Comparison of ENCODE assay signal across 14 cellular contexts in genomic region chr10:132712291-132712690, GRCh38.
"Had no signal": no experiment of that assay in that cellular context is flagged by ENCODE, and none has a peak within 500 bp of the region (broad histone marks: within the 10 kb centered on the region; RNA-seq: fewer than 3 reads in every experiment).

No MANE protein-coding gene starts in this region.

- DNase-seq: activated CD4-positive, alpha-beta T cell treated with anti-CD3 and anti-CD28 coated beads for 1 hour; activated CD4-positive, alpha-beta T cell treated with anti-CD3 and anti-CD28 coated beads, Interleukin-2, amount 50 U/mL, for 48 hours; activated CD8-positive, alpha-beta memory T cell treated with anti-CD3 and anti-CD28 coated beads, Interleukin-2, amount 10 ng/mL, durations not matched to agents 7 days and 5 days; activated naive CD4-positive, alpha-beta T cell treated with anti-CD3 and anti-CD28 coated beads, Interleukin-2, amount 50 U/mL, for 16 hours; activated T-cell treated with anti-CD3 and anti-CD28 coated beads, Interleukin-2, amount 50 U/mL, for 1 hour; colonic mucosa; esophagus squamous epithelium; hippocampal formation; kidney glomerular epithelial cell; stimulated activated naive CD8-positive, alpha-beta T cell treated with anti-CD3 and anti-CD28 coated beads, Interleukin-15, Interleukin-2, amounts not matched to agents 100 U/mL and 50 U/mL, for 24 hours; T-cell; T-helper 9 cell; upper lobe of left lung had no signal

- H3K4me3 Mint-ChIP-seq: activated CD8-positive, alpha-beta memory T cell treated with anti-CD3 and anti-CD28 coated beads, Interleukin-2, amount 10 ng/mL, durations not matched to agents 7 days and 5 days; T-cell had no signal

- ATAC-seq: activated CD8-positive, alpha-beta memory T cell treated with anti-CD3 and anti-CD28 coated beads, Interleukin-2, amount 10 ng/mL, durations not matched to agents 7 days and 5 days; stimulated activated naive CD8-positive, alpha-beta T cell treated with anti-CD3 and anti-CD28 coated beads, Interleukin-15, Interleukin-2, amounts not matched to agents 100 U/mL and 50 U/mL, for 24 hours; T-cell had no signal

- H3K27me3 Mint-ChIP-seq: activated CD8-positive, alpha-beta memory T cell treated with anti-CD3 and anti-CD28 coated beads, Interleukin-2, amount 10 ng/mL, durations not matched to agents 7 days and 5 days; T-cell had no signal

- H3K27ac Mint-ChIP-seq: activated CD8-positive, alpha-beta memory T cell treated with anti-CD3 and anti-CD28 coated beads, Interleukin-2, amount 10 ng/mL, durations not matched to agents 7 days and 5 days; activated T-helper 2 cell treated with anti-CD3 and anti-CD28 coated beads, Interferon-gamma antibody, Interleukin-2, Interleukin-4, amounts not matched to agents 10 μg/mL and 5 μg/mL and 100 μg/mL, durations not matched to agents 14 hours and 24 hours and 36 hours; T-cell had no signal

- H3K9me3 Mint-ChIP-seq: activated T-helper 2 cell treated with anti-CD3 and anti-CD28 coated beads, Interferon-gamma antibody, Interleukin-2, Interleukin-4, amounts not matched to agents 10 μg/mL and 5 μg/mL and 100 μg/mL, durations not matched to agents 14 hours and 24 hours and 36 hours; T-cell had no signal

- H3K4me1 Mint-ChIP-seq: activated CD8-positive, alpha-beta memory T cell treated with anti-CD3 and anti-CD28 coated beads, Interleukin-2, amount 10 ng/mL, durations not matched to agents 7 days and 5 days; T-cell had no signal

- H3K36me3 Mint-ChIP-seq: activated CD8-positive, alpha-beta memory T cell treated with anti-CD3 and anti-CD28 coated beads, Interleukin-2, amount 10 ng/mL, durations not matched to agents 7 days and 5 days had no signal
